In the genomic region with DNA sequence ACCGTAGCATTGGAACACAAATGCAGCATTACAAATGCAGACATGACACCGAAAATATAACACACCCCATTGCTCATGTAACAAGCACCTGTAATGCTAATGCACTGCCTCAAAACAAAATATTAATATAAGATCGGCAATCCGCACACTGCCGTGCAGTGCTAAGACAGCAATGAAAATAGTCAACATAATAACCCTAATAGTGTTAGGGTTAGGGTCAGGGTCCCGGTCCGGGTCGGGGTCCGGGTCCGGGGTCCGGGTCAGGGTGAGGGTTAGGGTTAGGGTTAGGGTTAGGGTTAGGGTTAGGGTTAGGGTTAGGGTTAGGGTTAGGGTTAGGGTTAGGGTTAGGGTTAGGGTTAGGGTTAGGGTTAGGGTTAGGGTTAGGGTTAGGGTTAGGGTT, we compare ENCODE assay signal across 22 cellular contexts. TPM values are rescaled to one million over a fixed set of nuclear protein-coding genes. Genes with fewer than 3 reads are reported as not detected.
"Had no signal": no experiment of that assay in that cellular context is flagged by ENCODE, and none has a peak within 500 bp of the region (broad histone marks: within the 10 kb centered on the region; RNA-seq: fewer than 3 reads in every experiment).

No MANE protein-coding gene starts in this region.

RNA-seq across cellular contexts. Expression of gene ANHX, which starts 29.0 kb away (rescaled TPM):
- total RNA-seq: activated CD4-positive, alpha-beta memory T cell treated with anti-CD3 and anti-CD28 coated beads for 36 hours; activated CD4-positive, alpha-beta T cell treated with anti-CD3 and anti-CD28 coated beads for 36 hours; activated CD8-positive, alpha-beta memory T cell treated with anti-CD3 and anti-CD28 coated beads for 36 hours; activated CD8-positive, alpha-beta T cell treated with anti-CD3 and anti-CD28 coated beads for 36 hours; activated naive CD4-positive, alpha-beta T cell treated with anti-CD3 and anti-CD28 coated beads for 36 hours; activated naive CD4-positive, alpha-beta T cell treated with anti-CD3 and anti-CD28 coated beads, Interleukin-2, amount 50 U/mL, for 72 hours; activated naive CD8-positive, alpha-beta T cell treated with anti-CD3 and anti-CD28 coated beads for 36 hours; activated T-cell treated with anti-CD3 and anti-CD28 coated beads, Interleukin-2, amount 50 U/mL, for 4 hours; activated T-cell treated with anti-CD3 and anti-CD28 coated beads, Interleukin-2, amount 50 U/mL, for 72 hours; activated T-helper 1 cell treated with anti-CD3 and anti-CD28 coated beads, Interleukin-12 subunit alpha, Interleukin-12 subunit beta, Interleukin-2, Interleukin-4 antibody, amounts not matched to agents 30 ng/mL and 10 ng/mL and 1 ng/mL, durations not matched to agents 14 hours and 24 hours and 36 hours; activated T-helper 17 cell treated with anti-CD3 and anti-CD28 coated beads, Interleukin-2, amount 50 U/mL, for 72 hours; aorta; astrocyte; body of pancreas; breast epithelium; cardiac septum; T-cell; T-helper 1 cell treated with Interleukin-12 subunit alpha and Interleukin-12 subunit beta and Interleukin-4 antibody, amounts not matched to agents 30 ng/mL and 1 ng/mL, for 36 hours; T-helper 17 cell; T-helper 2 cell treated with Interferon-gamma antibody and Interleukin-4, amounts not matched to agents 100 ng/mL and 5 ng/mL, for 36 hours; WTC11 had no signal
- polyA plus RNA-seq: adipose tissue, aorta had no signal
